10 cellular contexts compared by ENCODE assay signal in genomic region chr10:114492351-114493037, GRCh38.
DNase-seq lines count a peak whose midpoint lies in the region; ATAC-seq and TF ChIP-seq lines count a peak whose summit lies in the region.
"Had no signal": no experiment of that assay in that cellular context is flagged by ENCODE, and none has a peak within 500 bp of the region (broad histone marks: within the 10 kb centered on the region; RNA-seq: fewer than 3 reads in every experiment).

No MANE protein-coding gene starts in this region.

- ATAC-seq in heart right ventricle: no peak
- no peak for ATAC-seq in Right ventricle myocardium inferior
- ATAC-seq in stimulated activated naive CD8-positive, alpha-beta T cell treated with anti-CD3 and anti-CD28 coated beads, Interleukin-15, amount 100 ng/mL, for 72 hours: peak; percentile 78
- ATAC-seq in HG02610 (IDR thresholded peaks at IDR 0.05; ENCODE audit: unreplicated experiment): no peak

- H3K4me3 ChIP-seq in heart right ventricle (no peak overlapping the region), MM.1S (ENCODE audit: low read length) (no peak overlapping the region)

- H3K9me2 ChIP-seq in MM.1S (replicated peaks; ENCODE audit: insufficient read depth, low read length): no peaks in the 10 kb centered on the region

- no peaks in the 10 kb centered on the region for H3F3A ChIP-seq in MM.1S (ENCODE audit: insufficient read depth, low read length)

- H3K27me3 Mint-ChIP-seq in stimulated activated naive CD8-positive, alpha-beta T cell treated with anti-CD3 and anti-CD28 coated beads, Interleukin-15, amount 100 ng/mL, for 72 hours: no peaks in the 10 kb centered on the region
- no peaks in the 10 kb centered on the region for H3K27me3 Mint-ChIP-seq in mesothelial cell of epicardium (ENCODE audit: low read depth)

- no peaks in the 10 kb centered on the region for H3K79me2 ChIP-seq in MM.1S (ENCODE audit: low read length)

- H3K9me3 ChIP-seq in heart right ventricle: no peaks in the 10 kb centered on the region
- H3K9me3 ChIP-seq in MM.1S (replicated peaks; ENCODE audit: insufficient read depth, low read length): no peaks in the 10 kb centered on the region

- H3K27me3 ChIP-seq in heart right ventricle (no peaks in the 10 kb centered on the region), MM.1S (replicated peaks; ENCODE audit: insufficient read depth, low read length) (no peaks in the 10 kb centered on the region)

- H3K27ac Mint-ChIP-seq in stimulated activated naive CD8-positive, alpha-beta T cell treated with anti-CD3 and anti-CD28 coated beads, Interleukin-15, amount 100 ng/mL, for 72 hours: peak overlapping the region; percentile 43 to 90
- no peak overlapping the region for H3K27ac Mint-ChIP-seq in mesothelial cell of epicardium

- DNase-seq in heart right ventricle (no peak), Right ventricle myocardium inferior (ENCODE audit: missing footprints) (no peak), MM.1S (peak; percentile 74), cerebellar cortex (ENCODE audit: low spot score) (peak; percentile 95), mesothelial cell of epicardium (ENCODE audit: low spot score in 2 of 2, unreplicated experiment in 2 of 2) (no peak), mesenteric fat pad (ENCODE audit: low spot score) (no peak)
- DNase-seq in stimulated activated naive CD8-positive, alpha-beta T cell treated with anti-CD3 and anti-CD28 coated beads, Interleukin-15, amount 100 ng/mL, for 72 hours: peak in 1 of 2 donors; percentile 36
- DNase-seq: NCI-H774 had no signal

- intact Hi-C loops in heart right ventricle (cut with DNase I): no loop called here
- intact Hi-C loops in Right ventricle myocardium inferior (cut with DNase I): no loop called here

- H3K9me3 Mint-ChIP-seq in stimulated activated naive CD8-positive, alpha-beta T cell treated with anti-CD3 and anti-CD28 coated beads, Interleukin-15, amount 100 ng/mL, for 72 hours: peaks cover 6 to 8% of the 10 kb centered on the region in 2 donors
- no peaks in the 10 kb centered on the region for H3K9me3 Mint-ChIP-seq in mesothelial cell of epicardium

- 26 to 30% methylated on average over 4 of the region's 4 CpGs for WGBS in heart right ventricle, 2 donors

- H3K36me3 Mint-ChIP-seq in mesothelial cell of epicardium: peaks cover 16% of the 10 kb centered on the region

- H3K27ac ChIP-seq in heart right ventricle: peak overlapping the region in 7 of 10 donors; percentile 17 to 70 (median 48)
- no peak overlapping the region for H3K27ac ChIP-seq in MM.1S (ENCODE audit: low read length)
- H3K27ac ChIP-seq: HL-60 had no signal

- H3K4me1 ChIP-seq in heart right ventricle: peaks cover 14 to 63% (median 50%) of the 10 kb centered on the region in 9 donors
- H3K4me1 ChIP-seq in MM.1S (ENCODE audit: low read length): peaks cover 22% of the 10 kb centered on the region

- no peaks in the 10 kb centered on the region for H4K20me1 ChIP-seq in MM.1S (ENCODE audit: insufficient read depth, low read length)

- H3K9ac ChIP-seq in MM.1S (ENCODE audit: low read length): no peak overlapping the region

- no peak overlapping the region for H2AFZ ChIP-seq in MM.1S (ENCODE audit: low read length)

- H3K36me3 ChIP-seq in heart right ventricle (peaks cover 0 to 65% (median 20%) of the 10 kb centered on the region in 9 donors), MM.1S (replicated peaks; ENCODE audit: insufficient read depth, low read length) (no peaks in the 10 kb centered on the region)

- peak overlapping the region; percentile 72 to 74 for H3K4me3 Mint-ChIP-seq in stimulated activated naive CD8-positive, alpha-beta T cell treated with anti-CD3 and anti-CD28 coated beads, Interleukin-15, amount 100 ng/mL, for 72 hours
- no peak overlapping the region for H3K4me3 Mint-ChIP-seq in mesothelial cell of epicardium

- peaks cover 85% of the 10 kb centered on the region for H3K4me1 Mint-ChIP-seq in stimulated activated naive CD8-positive, alpha-beta T cell treated with anti-CD3 and anti-CD28 coated beads, Interleukin-15, amount 100 ng/mL, for 72 hours
- peaks cover 42% of the 10 kb centered on the region for H3K4me1 Mint-ChIP-seq in mesothelial cell of epicardium

- H3K4me2 ChIP-seq in MM.1S (ENCODE audit: low read depth, low read length): peak overlapping the region; percentile 1; the same call in 1 of the 2 replicates

- TF ChIP-seq CTCF in heart right ventricle (IDR thresholded peaks at IDR 0.05) (no peak), MM.1S (IDR thresholded peaks at IDR 0.05; ENCODE audit: low read length) (no peak), mesothelial cell of epicardium (IDR thresholded peaks at IDR 0.05; ENCODE audit: unreplicated experiment) (no peak)

Comparison
In these comparisons a context has a peak if more than half of its experiments do, and no peak if none do; other contexts are left out.
1. DNase-seq: peak in MM.1S (single experiment) and cerebellar cortex (single experiment); none in heart right ventricle (0 of 2), Right ventricle myocardium inferior (single experiment), mesothelial cell of epicardium (0 of 2) and mesenteric fat pad (single experiment).